In genomic region chr14:90839024-90839888, GRCh38 we compare ENCODE assay signal across 11 cellular contexts. TPM values are rescaled to one million over a fixed set of nuclear protein-coding genes. Genes with fewer than 3 reads are reported as not detected.
DNase-seq lines count a peak whose midpoint lies in the region; ATAC-seq and TF ChIP-seq lines count a peak whose summit lies in the region.
"Had no signal": no experiment of that assay in that cellular context is flagged by ENCODE, and none has a peak within 500 bp of the region (broad histone marks: within the 10 kb centered on the region; RNA-seq: fewer than 3 reads in every experiment).

No MANE protein-coding gene starts in this region.

- peaks cover 3 to 9% (median 3%) of the 10 kb centered on the region in 3 donors for H3K27me3 Mint-ChIP-seq in CD14-positive monocyte (ENCODE audit: low read depth in 3 of 3)

- H3K4me1 ChIP-seq in adrenal gland (replicated peaks in 1 of 2) (no peaks in the 10 kb centered on the region), parathyroid adenoma (no peaks in the 10 kb centered on the region)

- H3K27ac ChIP-seq in adrenal gland (peak overlapping the region in 4 of 5 donors; percentile 32 to 77 (median 52)), parathyroid adenoma (peak overlapping the region; percentile 8)
- H3K27ac ChIP-seq: neutrophil had no signal

- H3K4me3 Mint-ChIP-seq in CD14-positive monocyte = peak overlapping the region in 1 of 2 donors; percentile 65

- intact Hi-C loops in adrenal gland (cut with DNase I) (no loop called here), left cardiac atrium (cut with DNase I) (no loop called here), CD14-positive monocyte (cut with micrococcal nuclease) (no loop called here)

- peaks cover 23% of the 10 kb centered on the region for H3K4me1 Mint-ChIP-seq in CD14-positive monocyte

- no peaks in the 10 kb centered on the region for H3K36me3 Mint-ChIP-seq in CD14-positive monocyte

- H3K27me3 ChIP-seq in adrenal gland = no peaks in the 10 kb centered on the region
- H3K27me3 ChIP-seq in parathyroid adenoma (ENCODE audit: control insufficient read depth, insufficient read depth, low read length) = no peaks in the 10 kb centered on the region
- H3K27me3 ChIP-seq: neutrophil had no signal

- peak; percentile 90 to 94 for ATAC-seq in left cardiac atrium
- ATAC-seq in HG03095 (IDR thresholded peaks at IDR 0.05; ENCODE audit: unreplicated experiment) = no peak
- no peak for ATAC-seq in HG02623 (IDR thresholded peaks at IDR 0.05; ENCODE audit: unreplicated experiment)

- 46 to 62% (median 52%) methylated on average over 10 of the region's 10 CpGs for WGBS in adrenal gland, 4 donors

- H3K79me2 ChIP-seq in parathyroid adenoma = no peaks in the 10 kb centered on the region

- peak overlapping the region in 2 of 7 donors; percentile 49 to 72 for H3K27ac Mint-ChIP-seq in CD14-positive monocyte

- no peak overlapping the region for H3K4me2 ChIP-seq in parathyroid adenoma (ENCODE audit: low read length)

- H3K9me3 ChIP-seq in adrenal gland (replicated peaks in 1 of 3) (no peaks in the 10 kb centered on the region), parathyroid adenoma (ENCODE audit: control insufficient read depth, low read length) (no peaks in the 10 kb centered on the region)
- H3K9me3 ChIP-seq: neutrophil had no signal

- no peak overlapping the region for H3K9ac ChIP-seq in parathyroid adenoma

- TF ChIP-seq CTCF in adrenal gland (IDR thresholded peaks at IDR 0.05) (no peak), parathyroid adenoma (IDR thresholded peaks at IDR 0.05) (no peak), CD14-positive monocyte (IDR thresholded peaks at IDR 0.05) (no peak)

- H3K36me3 ChIP-seq in adrenal gland (replicated peaks in 1 of 2) (no peaks in the 10 kb centered on the region), parathyroid adenoma (ENCODE audit: control insufficient read depth, insufficient read depth, low read length) (no peaks in the 10 kb centered on the region)
- H3K36me3 ChIP-seq: neutrophil had no signal

- DNase-seq in AG08395 (ENCODE audit: low spot score) (peak; percentile 76), adrenal gland (peak in 4 of 7 donors; percentile 33 to 67 (median 39)), left cardiac atrium (peak; percentile 61), NCI-H2171 treated with DMSO at 0.1 percent for 48 hours (lab: John Stamatoyannopoulos, UW) (no peak), CD14-positive monocyte (ENCODE audit: low spot score) (no peak)
- DNase-seq: activated naive CD4-positive, alpha-beta T cell treated with anti-CD3 and anti-CD28 coated beads, Interleukin-2, amount 50 U/mL, for 16 hours; AML-193 had no signal

- H3K4me3 ChIP-seq in adrenal gland (no peak overlapping the region), parathyroid adenoma (ENCODE audit: low read depth, low read length) (no peak overlapping the region)

- no peak overlapping the region for H2AFZ ChIP-seq in parathyroid adenoma

- no peak for TF ChIP-seq POLR2A in adrenal gland (IDR thresholded peaks at IDR 0.05)

- H3K9me3 Mint-ChIP-seq in CD14-positive monocyte = peaks cover 0 to 4% (median 2%) of the 10 kb centered on the region in 7 donors

RNA-seq across cellular contexts. Expression of gene TTC7B, which starts 23.0 kb away (rescaled TPM):
- 10 to 100 TPM; 13.6 to 58.4 (median 26.0) TPM for total RNA-seq in adrenal gland
- polyA plus RNA-seq in adrenal gland = 10 to 100 TPM in 2 of 3 donors, 1 to 10 TPM in 1; 10.0 to 13.6 (median 11.7) TPM
- 10 to 100 TPM; 61.9 to 76.5 TPM for total RNA-seq in left cardiac atrium
- 1 to 10 TPM in 1 of 2 donors, under 1 TPM in 1; 0.87 to 1.2 TPM for polyA plus RNA-seq in CD14-positive monocyte

Comparison
In these comparisons a context has a peak if more than half of its experiments do, and no peak if none do; other contexts are left out.
1. DNase-seq: peak in AG08395 (single experiment), adrenal gland (4 of 7) and left cardiac atrium (single experiment); none in NCI-H2171 treated with DMSO at 0.1 percent for 48 hours (single experiment) and CD14-positive monocyte (single experiment).
2. ATAC-seq: peak in left cardiac atrium (2 of 2); none in HG03095 (single experiment) and HG02623 (single experiment).